In genomic region chr4:186017801-186018200, GRCh38 we compare ENCODE assay signal across 16 cellular contexts. TPM values are rescaled to one million over a fixed set of nuclear protein-coding genes. Genes with fewer than 3 reads are reported as not detected.
DNase-seq lines count a peak whose midpoint lies in the region; ATAC-seq and TF ChIP-seq lines count a peak whose summit lies in the region.
"Had no signal": no experiment of that assay in that cellular context is flagged by ENCODE, and none has a peak within 500 bp of the region (broad histone marks: within the 10 kb centered on the region; RNA-seq: fewer than 3 reads in every experiment).

No MANE protein-coding gene starts in this region.

- DNase-seq in ecto neural progenitor cell (ENCODE audit: low spot score) (peak; percentile 13), endodermal cell (peak; percentile 30), neuronal stem cell (ENCODE audit: low spot score) (no peak), gastrocnemius medialis (no peak)
- DNase-seq in stimulated activated naive CD4-positive, alpha-beta T cell treated with Interleukin-2 at 50 U/mL for 16 hours (lab: John Stamatoyannopoulos, UW) = no peak
- DNase-seq: ACHN; BE2C; C1 segment of cervical spinal cord; Caco-2; CD4-positive, CD25-positive, alpha-beta regulatory T cell; CD8-positive, alpha-beta memory T cell; GM23248; HFFc6 had no signal

- peaks cover 2% of the 10 kb centered on the region for H3K4me1 Mint-ChIP-seq in endodermal cell
- H3K4me1 Mint-ChIP-seq: CD4-positive, CD25-positive, alpha-beta regulatory T cell; CD8-positive, alpha-beta memory T cell had no signal

- TF ChIP-seq CTCF in endodermal cell (conservative IDR thresholded peaks at IDR 0.05) (no peak), gastrocnemius medialis (IDR thresholded peaks at IDR 0.05 in 4 of 5, conservative IDR thresholded peaks at IDR 0.05 in 1 of 5) (no peak)

- no peak overlapping the region for H3K14ac ChIP-seq in neuronal stem cell (ENCODE audit: low read length)

- H3K9ac ChIP-seq in endodermal cell (ENCODE audit: extremely low read depth, low read length, poor library complexity, severe bottlenecking) (no peak overlapping the region), neuronal stem cell (ENCODE audit: low read depth, low read length, poor library complexity) (no peak overlapping the region)
- H3K9ac ChIP-seq: GM23248 had no signal

- H3K4me2 ChIP-seq in neuronal stem cell (ENCODE audit: insufficient read depth, low read length, poor library complexity, severe bottlenecking) = no peak overlapping the region

- H3K4me1 ChIP-seq in endodermal cell (ENCODE audit: control insufficient read depth, insufficient read depth, low read length) (no peaks in the 10 kb centered on the region), neuronal stem cell (ENCODE audit: control insufficient read depth in 2 of 2, insufficient read depth in 1 of 2, low read depth in 1 of 2, low read length in 2 of 2) (peaks cover 0 to 5% of the 10 kb centered on the region in 2 donors), gastrocnemius medialis (no peaks in the 10 kb centered on the region)
- H3K4me1 ChIP-seq: BE2C, Caco-2 had no signal

- no peak for TF ChIP-seq POLR2A in gastrocnemius medialis (IDR thresholded peaks at IDR 0.05)

- no peak overlapping the region for H2AK5ac ChIP-seq in neuronal stem cell (ENCODE audit: low read depth, low read length)

- no peak overlapping the region for H3K27ac Mint-ChIP-seq in endodermal cell
- H3K27ac Mint-ChIP-seq: CD4-positive, CD25-positive, alpha-beta regulatory T cell; CD8-positive, alpha-beta memory T cell; HFFc6 had no signal

- no peak overlapping the region for H4K91ac ChIP-seq in neuronal stem cell (ENCODE audit: low read depth, low read length, poor library complexity)

- ATAC-seq in GM21825 (IDR thresholded peaks at IDR 0.05; ENCODE audit: unreplicated experiment) = no peak
- no peak for ATAC-seq in gastrocnemius medialis
- ATAC-seq: HCT116 had no signal

- no peaks in the 10 kb centered on the region for H3K27me3 ChIP-seq in endodermal cell (ENCODE audit: control insufficient read depth, insufficient read depth, low read length, poor library complexity, severe bottlenecking)
- no peaks in the 10 kb centered on the region for H3K27me3 ChIP-seq in neuronal stem cell (ENCODE audit: control insufficient read depth in 3 of 3, insufficient read depth in 3 of 3, low read depth in 1 of 3, low read length in 3 of 3)
- no peaks in the 10 kb centered on the region for H3K27me3 ChIP-seq in gastrocnemius medialis
- H3K27me3 ChIP-seq: BE2C had no signal

- H2BK12ac ChIP-seq in neuronal stem cell (ENCODE audit: low read length) = no peak overlapping the region

- no peak overlapping the region for H3K23ac ChIP-seq in neuronal stem cell (ENCODE audit: low read depth, low read length, poor library complexity)

- intact Hi-C loops in gastrocnemius medialis (cut with DNase I; ENCODE audit: low total_unique reads) = no loop called here

- no peak overlapping the region for H4K8ac ChIP-seq in neuronal stem cell (ENCODE audit: low read depth, low read length)

- H3K27ac ChIP-seq in endodermal cell (ENCODE audit: low read depth, low read length) = no peak overlapping the region
- H3K27ac ChIP-seq in neuronal stem cell (replicated peaks; ENCODE audit: low read length) = no peak overlapping the region
- H3K27ac ChIP-seq in gastrocnemius medialis = no peak overlapping the region
- H3K27ac ChIP-seq: GM23248, HL-60 had no signal

- no peaks in the 10 kb centered on the region for H3K9me3 Mint-ChIP-seq in endodermal cell
- H3K9me3 Mint-ChIP-seq: CD8-positive, alpha-beta memory T cell; HFFc6 had no signal

- H3K36me3 ChIP-seq in endodermal cell (ENCODE audit: control insufficient read depth, insufficient read depth, low read length) = no peaks in the 10 kb centered on the region
- no peaks in the 10 kb centered on the region for H3K36me3 ChIP-seq in neuronal stem cell (replicated peaks in 1 of 2; ENCODE audit: control insufficient read depth in 2 of 2, insufficient read depth in 2 of 2, low read length in 2 of 2)
- no peaks in the 10 kb centered on the region for H3K36me3 ChIP-seq in gastrocnemius medialis
- H3K36me3 ChIP-seq: BE2C had no signal

- no peaks in the 10 kb centered on the region for H3K36me3 Mint-ChIP-seq in endodermal cell (ENCODE audit: low read depth)
- H3K36me3 Mint-ChIP-seq: CD4-positive, CD25-positive, alpha-beta regulatory T cell; CD8-positive, alpha-beta memory T cell had no signal

- H3K18ac ChIP-seq in neuronal stem cell (ENCODE audit: low read length) = peak overlapping the region; percentile 84

- H3K27me3 Mint-ChIP-seq in endodermal cell (ENCODE audit: insufficient read depth) = peaks cover 2% of the 10 kb centered on the region
- H3K27me3 Mint-ChIP-seq: CD4-positive, CD25-positive, alpha-beta regulatory T cell had no signal

- no peak overlapping the region for H3K4me3 Mint-ChIP-seq in endodermal cell
- H3K4me3 Mint-ChIP-seq: CD4-positive, CD25-positive, alpha-beta regulatory T cell; CD8-positive, alpha-beta memory T cell; HFFc6 had no signal

- H2BK120ac ChIP-seq in neuronal stem cell (ENCODE audit: low read depth, low read length) = no peak overlapping the region

- no peaks in the 10 kb centered on the region for H3K9me3 ChIP-seq in endodermal cell (ENCODE audit: control insufficient read depth, low read length)
- peaks cover 0 to 5% of the 10 kb centered on the region in 2 donors for H3K9me3 ChIP-seq in neuronal stem cell (replicated peaks in 1 of 2; ENCODE audit: control insufficient read depth in 2 of 2, insufficient read depth in 1 of 2, low read depth in 1 of 2, low read length in 2 of 2)
- H3K9me3 ChIP-seq in gastrocnemius medialis = no peaks in the 10 kb centered on the region
- H3K9me3 ChIP-seq: BE2C, Caco-2 had no signal

- H2BK5ac ChIP-seq in neuronal stem cell (ENCODE audit: low read length) = no peak overlapping the region

- no peak overlapping the region for H3K4me3 ChIP-seq in endodermal cell (ENCODE audit: low read length)
- no peak overlapping the region for H3K4me3 ChIP-seq in neuronal stem cell (ENCODE audit: low read length in 2 of 2)
- no peak overlapping the region for H3K4me3 ChIP-seq in gastrocnemius medialis
- H3K4me3 ChIP-seq: GM23248 had no signal

- no peak overlapping the region for H2AFZ ChIP-seq in neuronal stem cell (ENCODE audit: low read length)
- H2AFZ ChIP-seq: GM23248 had no signal

- in situ Hi-C loops in gastrocnemius medialis (cut with MboI; ENCODE audit: low sequenced_read_pairs in 4 of 4) = no loop called here

- 86 to 92% methylated on average over 4 to 6 of the region's 6 CpGs for WGBS in endodermal cell (ENCODE audit: insufficient coverage in 1 of 2, insufficient read length in 1 of 2), 2 experiments
- WGBS in neuronal stem cell (ENCODE audit: extremely low coverage in 2 of 2, insufficient read length in 2 of 2, insufficient replicate concordance in 1 of 2), 2 donors = no CpG with 5 or more reads among the region's 6 CpGs

- H3K79me1 ChIP-seq in neuronal stem cell (ENCODE audit: low read depth, low read length) = no peaks in the 10 kb centered on the region

- no peak overlapping the region for H3K4ac ChIP-seq in neuronal stem cell (ENCODE audit: low read length)

- H2BK15ac ChIP-seq in neuronal stem cell (ENCODE audit: low read length) = peak overlapping the region; percentile 69

RNA-seq across cellular contexts. Expression of gene TLR3, which starts 51.2 kb away (rescaled TPM):
- total RNA-seq in endodermal cell (under 1 TPM in 1 of 2 donors, not detected in 1; 0.26 TPM), gastrocnemius medialis (1 to 10 TPM in 3 of 4 donors, under 1 TPM in 1; 0.47 to 2.5 (median 1.4) TPM)
- polyA plus RNA-seq in endodermal cell (2013, experiment 1 of 2) = 0.43 TPM
- polyA plus RNA-seq in endodermal cell (2013, experiment 2 of 2) = not detected
- 0.39 TPM for polyA plus RNA-seq in neuronal stem cell (2013, experiment 1 of 2)
- 0.46 TPM for polyA plus RNA-seq in neuronal stem cell (2013, experiment 2 of 2)

Comparison
In these comparisons a context has a peak if more than half of its experiments do, and no peak if none do; other contexts are left out.
1. DNase-seq: peak in ecto neural progenitor cell (single experiment) and endodermal cell (single experiment); none in neuronal stem cell (single experiment), stimulated activated naive CD4-positive, alpha-beta T cell treated with Interleukin-2 at 50 U/mL for 16 hours (single experiment) and gastrocnemius medialis (0 of 2).